ENCODE assay signal across 11 cellular contexts in the genomic region with DNA sequence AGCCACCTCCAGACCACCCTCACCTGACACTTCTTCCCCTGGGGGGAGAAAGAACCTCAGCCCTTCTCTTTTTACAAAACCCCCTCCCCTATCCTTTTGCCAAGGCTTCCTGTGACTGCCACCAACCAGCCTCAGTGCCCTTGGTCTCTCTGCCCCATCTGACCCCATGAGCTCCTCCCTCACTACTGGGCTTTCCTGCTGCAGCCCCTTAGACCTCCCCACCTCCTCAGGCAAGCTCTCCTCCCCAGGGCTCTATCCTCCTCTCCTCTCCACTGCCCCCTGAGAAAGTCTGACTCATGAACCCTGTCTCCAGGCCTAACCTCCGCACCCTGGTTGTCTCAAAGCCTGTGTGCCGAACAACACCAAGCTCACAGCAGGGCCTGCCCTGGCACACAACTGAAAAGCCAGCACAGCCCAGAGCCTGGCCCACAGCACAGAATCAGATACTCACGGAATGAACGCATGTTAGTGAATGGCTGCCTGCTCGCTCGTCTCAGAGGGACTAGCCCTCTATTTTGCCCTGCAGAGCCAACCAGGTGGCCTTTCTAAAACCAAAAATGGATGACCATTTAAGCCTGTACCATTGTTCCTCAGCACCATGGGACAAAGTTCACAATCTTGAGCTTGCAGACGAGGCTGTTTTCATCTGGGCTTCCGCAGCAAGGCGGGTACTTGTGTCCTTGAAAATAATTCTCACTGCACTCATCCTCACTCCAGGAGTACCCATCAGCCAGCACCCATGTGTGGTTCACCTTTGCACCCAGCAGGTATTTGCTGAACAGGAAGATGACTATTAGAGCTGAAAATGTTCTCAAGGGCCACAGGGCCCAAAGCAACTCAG. TPM values are rescaled to one million over a fixed set of nuclear protein-coding genes. Genes with fewer than 3 reads are reported as not detected.
DNase-seq lines count a peak whose midpoint lies in the region; ATAC-seq and TF ChIP-seq lines count a peak whose summit lies in the region.
"Had no signal": no experiment of that assay in that cellular context is flagged by ENCODE, and none has a peak within 500 bp of the region (broad histone marks: within the 10 kb centered on the region; RNA-seq: fewer than 3 reads in every experiment).

No MANE protein-coding gene starts in this region.

- peaks cover 16% of the 10 kb centered on the region for H3K27me3 ChIP-seq in CD4-positive, CD25-positive, alpha-beta regulatory T cell (ENCODE audit: control insufficient read depth, insufficient read depth, low read length)

- H3K9me3 ChIP-seq in CD4-positive, CD25-positive, alpha-beta regulatory T cell (ENCODE audit: control insufficient read depth in 2 of 2, low read length in 2 of 2): no peaks in the 10 kb centered on the region
- no peaks in the 10 kb centered on the region for H3K9me3 ChIP-seq in mucosa of descending colon

- peaks cover 23% of the 10 kb centered on the region for H3K4me1 ChIP-seq in CD4-positive, CD25-positive, alpha-beta regulatory T cell (ENCODE audit: control insufficient read depth, insufficient read depth, low read length, poor library complexity, severe bottlenecking)
- H3K4me1 ChIP-seq in mucosa of descending colon (ENCODE audit: low read depth): peaks cover 30% of the 10 kb centered on the region

- H3K27ac ChIP-seq in CD4-positive, CD25-positive, alpha-beta regulatory T cell (ENCODE audit: insufficient read depth, low read length, poor library complexity, severe bottlenecking): peak overlapping the region; percentile 30

- H3K4me1 Mint-ChIP-seq in CD4-positive, CD25-positive, alpha-beta regulatory T cell: peaks cover 0 to 19% (median 0%) of the 10 kb centered on the region in 4 donors
- H3K4me1 Mint-ChIP-seq in activated T-helper 2 cell treated with anti-CD3 and anti-CD28 coated beads, Interferon-gamma antibody, Interleukin-2, Interleukin-4, amounts not matched to agents 10 μg/mL and 5 μg/mL and 100 μg/mL, durations not matched to agents 14 hours and 24 hours and 36 hours (ENCODE audit: low read depth): peaks cover 25% of the 10 kb centered on the region

- H3K36me3 ChIP-seq in CD4-positive, CD25-positive, alpha-beta regulatory T cell (ENCODE audit: control insufficient read depth, insufficient read depth, low read length): no peaks in the 10 kb centered on the region
- H3K36me3 ChIP-seq in mucosa of descending colon (ENCODE audit: low read depth): no peaks in the 10 kb centered on the region

- DNase-seq in CD4-positive, CD25-positive, alpha-beta regulatory T cell: no peak
- no peak for DNase-seq in activated T-helper 2 cell treated with anti-CD3 and anti-CD28 coated beads, Interferon-gamma antibody, Interleukin-2, Interleukin-4, amounts not matched to agents 10 μg/mL and 5 μg/mL and 100 μg/mL, durations not matched to agents 14 hours and 24 hours and 36 hours (ENCODE audit: low spot score)
- DNase-seq in mucosa of descending colon (peak in 2 of 3 donors; percentile 54 to 58), NCI-H2107 (lab: John Stamatoyannopoulos, UW) (no peak), NCI-H1436 treated with DMSO at 0.1 percent for 48 hours (lab: John Stamatoyannopoulos, UW) (no peak)
- DNase-seq in stimulated activated CD4-positive, alpha-beta T cell treated with anti-CD3 and anti-CD28 coated beads, Interleukin-2, amount 100 ng/mL, for 48 hours: no peak
- DNase-seq in activated CD8-positive, alpha-beta memory T cell treated with anti-CD3 and anti-CD28 coated beads for 24 hours: no peak
- DNase-seq: COR-L47; NCI-H510A; stimulated activated CD8-positive, alpha-beta memory T cell treated with anti-CD3 and anti-CD28 coated beads, Interleukin-4, amount 100 ng/mL, for 48 hours had no signal

- H3K4me3 ChIP-seq in CD4-positive, CD25-positive, alpha-beta regulatory T cell (ENCODE audit: low read depth, low read length): no peak overlapping the region
- no peak overlapping the region for H3K4me3 ChIP-seq in mucosa of descending colon

- ATAC-seq in CD4-positive, CD25-positive, alpha-beta regulatory T cell (ENCODE audit: low read depth in 2 of 2): peak in 1 of 2 donors; percentile 53
- ATAC-seq in GM21447 (IDR thresholded peaks at IDR 0.05; ENCODE audit: unreplicated experiment) (peak; percentile 0), mucosa of descending colon (peak; percentile 34)

- peak overlapping the region in 2 of 3 donors; percentile 11 to 65 for H3K27ac Mint-ChIP-seq in CD4-positive, CD25-positive, alpha-beta regulatory T cell
- no peak overlapping the region for H3K27ac Mint-ChIP-seq in activated T-helper 2 cell treated with anti-CD3 and anti-CD28 coated beads, Interferon-gamma antibody, Interleukin-2, Interleukin-4, amounts not matched to agents 10 μg/mL and 5 μg/mL and 100 μg/mL, durations not matched to agents 14 hours and 24 hours and 36 hours

- intact Hi-C loops in activated T-helper 2 cell treated with anti-CD3 and anti-CD28 coated beads, Interferon-gamma antibody, Interleukin-2, Interleukin-4, amounts not matched to agents 10 μg/mL and 5 μg/mL and 100 μg/mL, durations not matched to agents 14 hours and 24 hours and 36 hours (cut with micrococcal nuclease): loop anchor here (5.0 kb wide), 1 partner anchor 117 kb away; no protein-coding TSS in a partner anchor
- intact Hi-C loops in mucosa of descending colon (cut with DNase I, micrococcal nuclease): no loop called here

- peaks cover 0 to 2% (median 0%) of the 10 kb centered on the region in 7 donors for H3K9me3 Mint-ChIP-seq in CD4-positive, CD25-positive, alpha-beta regulatory T cell
- no peaks in the 10 kb centered on the region for H3K9me3 Mint-ChIP-seq in activated T-helper 2 cell treated with anti-CD3 and anti-CD28 coated beads, Interferon-gamma antibody, Interleukin-2, Interleukin-4, amounts not matched to agents 10 μg/mL and 5 μg/mL and 100 μg/mL, durations not matched to agents 14 hours and 24 hours and 36 hours

- H3K27me3 Mint-ChIP-seq in CD4-positive, CD25-positive, alpha-beta regulatory T cell: peaks cover 58% of the 10 kb centered on the region
- H3K27me3 Mint-ChIP-seq in activated T-helper 2 cell treated with anti-CD3 and anti-CD28 coated beads, Interferon-gamma antibody, Interleukin-2, Interleukin-4, amounts not matched to agents 10 μg/mL and 5 μg/mL and 100 μg/mL, durations not matched to agents 14 hours and 24 hours and 36 hours (ENCODE audit: low read depth): peaks cover 52% of the 10 kb centered on the region

- no peak for TF ChIP-seq CTCF in mucosa of descending colon (IDR thresholded peaks at IDR 0.05)

- H3K36me3 Mint-ChIP-seq in CD4-positive, CD25-positive, alpha-beta regulatory T cell: no peaks in the 10 kb centered on the region
- peaks cover 15% of the 10 kb centered on the region for H3K36me3 Mint-ChIP-seq in activated T-helper 2 cell treated with anti-CD3 and anti-CD28 coated beads, Interferon-gamma antibody, Interleukin-2, Interleukin-4, amounts not matched to agents 10 μg/mL and 5 μg/mL and 100 μg/mL, durations not matched to agents 14 hours and 24 hours and 36 hours (ENCODE audit: low read depth)

- peak overlapping the region in 3 of 4 donors; percentile 64 to 79 (median 77) for H3K4me3 Mint-ChIP-seq in CD4-positive, CD25-positive, alpha-beta regulatory T cell
- peak overlapping the region; percentile 79 for H3K4me3 Mint-ChIP-seq in activated T-helper 2 cell treated with anti-CD3 and anti-CD28 coated beads, Interferon-gamma antibody, Interleukin-2, Interleukin-4, amounts not matched to agents 10 μg/mL and 5 μg/mL and 100 μg/mL, durations not matched to agents 14 hours and 24 hours and 36 hours (ENCODE audit: low read depth)

RNA-seq across cellular contexts. Expression of a gene that starts 1.7 kb away (rescaled TPM):
- total RNA-seq in CD4-positive, CD25-positive, alpha-beta regulatory T cell: 4.3 TPM
- polyA plus RNA-seq in CD4-positive, CD25-positive, alpha-beta regulatory T cell: 1 to 10 TPM in 2 of 4 donors, under 1 TPM in 2; 0.45 to 1.4 (median 0.89) TPM
- 10.7 and 12.0 TPM in 2 replicates for total RNA-seq in activated T-helper 2 cell treated with anti-CD3 and anti-CD28 coated beads, Interferon-gamma antibody, Interleukin-2, Interleukin-4, amounts not matched to agents 10 μg/mL and 5 μg/mL and 100 μg/mL, durations not matched to agents 14 hours and 24 hours and 36 hours
- 10 to 100 TPM; 16.5 to 24.1 (median 22.1) TPM for total RNA-seq in mucosa of descending colon

RNA-seq across cellular contexts. Expression of a gene that starts 1.9 kb away (rescaled TPM):
- 2.5 TPM for total RNA-seq in CD4-positive, CD25-positive, alpha-beta regulatory T cell
- polyA plus RNA-seq in CD4-positive, CD25-positive, alpha-beta regulatory T cell: 1 to 10 TPM; 3.1 to 5.1 (median 4.1) TPM
- total RNA-seq in activated T-helper 2 cell treated with anti-CD3 and anti-CD28 coated beads, Interferon-gamma antibody, Interleukin-2, Interleukin-4, amounts not matched to agents 10 μg/mL and 5 μg/mL and 100 μg/mL, durations not matched to agents 14 hours and 24 hours and 36 hours: 33.3 and 36.1 TPM in 2 replicates
- total RNA-seq in mucosa of descending colon: 10 to 100 TPM; 10.3 to 13.4 (median 10.9) TPM

RNA-seq across cellular contexts. Expression of a gene that starts 37.5 kb away (rescaled TPM):
- total RNA-seq in CD4-positive, CD25-positive, alpha-beta regulatory T cell: 35.8 TPM
- 10 to 100 TPM; 18.5 to 24.9 (median 19.5) TPM for polyA plus RNA-seq in CD4-positive, CD25-positive, alpha-beta regulatory T cell
- total RNA-seq in activated T-helper 2 cell treated with anti-CD3 and anti-CD28 coated beads, Interferon-gamma antibody, Interleukin-2, Interleukin-4, amounts not matched to agents 10 μg/mL and 5 μg/mL and 100 μg/mL, durations not matched to agents 14 hours and 24 hours and 36 hours: 52.4 and 59.0 TPM in 2 replicates
- total RNA-seq in mucosa of descending colon: 10 to 100 TPM; 29.1 to 36.0 (median 34.1) TPM

RNA-seq across cellular contexts. Expression of a gene that starts 47.2 kb away (rescaled TPM):
- total RNA-seq in CD4-positive, CD25-positive, alpha-beta regulatory T cell: 127 TPM
- 100 to 1,000 TPM; 129 to 158 (median 148) TPM for polyA plus RNA-seq in CD4-positive, CD25-positive, alpha-beta regulatory T cell
- total RNA-seq in activated T-helper 2 cell treated with anti-CD3 and anti-CD28 coated beads, Interferon-gamma antibody, Interleukin-2, Interleukin-4, amounts not matched to agents 10 μg/mL and 5 μg/mL and 100 μg/mL, durations not matched to agents 14 hours and 24 hours and 36 hours: 73.0 and 81.0 TPM in 2 replicates
- total RNA-seq in mucosa of descending colon: 10 to 100 TPM; 37.2 to 56.2 (median 47.2) TPM

Comparison
In these comparisons a context has a peak if more than half of its experiments do, and no peak if none do; other contexts are left out.
1. DNase-seq: peak in mucosa of descending colon (2 of 3); none in CD4-positive, CD25-positive, alpha-beta regulatory T cell (0 of 3), activated T-helper 2 cell treated with anti-CD3 and anti-CD28 coated beads, Interferon-gamma antibody, Interleukin-2, Interleukin-4, amounts not matched to agents 10 μg/mL and 5 μg/mL and 100 μg/mL, durations not matched to agents 14 hours and 24 hours and 36 hours (single experiment), stimulated activated CD4-positive, alpha-beta T cell treated with anti-CD3 and anti-CD28 coated beads, Interleukin-2, amount 100 ng/mL, for 48 hours (0 of 2), NCI-H2107 (single experiment), activated CD8-positive, alpha-beta memory T cell treated with anti-CD3 and anti-CD28 coated beads for 24 hours (single experiment) and NCI-H1436 treated with DMSO at 0.1 percent for 48 hours (single experiment).